Comparison of ENCODE assay signal across 3 cellular contexts in genomic region chr2:241396809-241397208, GRCh38. TPM values are rescaled to one million over a fixed set of nuclear protein-coding genes. Genes with fewer than 3 reads are reported as not detected.
DNase-seq lines count a peak whose midpoint lies in the region; ATAC-seq, FAIRE-seq and TF ChIP-seq lines count a peak whose summit lies in the region.
"Not testable (repeated sequence)": the region's sequence is repeated elsewhere in the genome, so short reads cannot be mapped to it uniquely, and the experiment has no call there.

No MANE protein-coding gene starts in this region.

- H3K4me2 ChIP-seq in OCI-LY7 (ENCODE audit: low read length); K562 (ENCODE audit: insufficient read depth, low read length): not testable (repeated sequence)

- peaks cover 0 to 13% of the 10 kb centered on the region in 2 experiments; a peak in 2 of 3 replicates for H3K36me3 ChIP-seq in HEK293 (ENCODE audit: control insufficient read depth in 2 of 2, insufficient read depth in 1 of 2, low read length in 2 of 2)
- not testable (repeated sequence) for H3K36me3 ChIP-seq in OCI-LY7 (ENCODE audit: insufficient read depth, low read length); K562 (ENCODE audit: control insufficient read depth, insufficient read depth, low read length)

- POLR2A ChIA-PET in HEK293 (lab: Yijun Ruan, JAX); OCI-LY7 (lab: Charles Lee); K562 (lab: Yijun Ruan, JAX): not testable (repeated sequence)

- H3K4me1 ChIP-seq in HEK293 (ENCODE audit: control insufficient read depth, insufficient read depth, low read length); K562 (replicated peaks in 1 of 2; ENCODE audit: control insufficient read depth in 2 of 2, insufficient read depth in 2 of 2, low read length in 2 of 2): not testable (repeated sequence)
- H3K4me1 ChIP-seq in OCI-LY7 (ENCODE audit: insufficient read depth, low read length, poor library complexity, severe bottlenecking), result peaks cover 13% of the 10 kb centered on the region

- not testable (repeated sequence) for H3K9me1 ChIP-seq in K562 (ENCODE audit: control insufficient read depth, insufficient read depth, low read length)

- H4K20me1 ChIP-seq in OCI-LY7 (ENCODE audit: insufficient read depth, low read length); K562 (replicated peaks; ENCODE audit: control insufficient read depth, insufficient read depth, low read length): not testable (repeated sequence)

- H3K4me3 ChIP-seq in HEK293 (ENCODE audit: low read depth, low read length); OCI-LY7 (ENCODE audit: low read depth, low read length, poor library complexity, severe bottlenecking); K562: not testable (repeated sequence)

- not testable (repeated sequence) for TF ChIP-seq EP300 in K562 (IDR thresholded peaks at IDR 0.05; ENCODE audit: low read length)

- ATAC-seq in K562, result not testable (repeated sequence)

- intact Hi-C loops in OCI-LY7 (cut with micrococcal nuclease; ENCODE audit: unreplicated experiment); K562 (cut with micrococcal nuclease): not testable (repeated sequence)

- not testable (repeated sequence) for DNase-seq in OCI-LY7 (ENCODE audit: low spot score); K562 (ENCODE audit: extremely low read depth in 1 of 4, low spot score in 3 of 4)

- FAIRE-seq in K562 (lab: Jason Lieb, UNC), result not testable (repeated sequence)

- not testable (repeated sequence) for TF ChIP-seq RAD21 in K562 (CRISPR knock-in tag; conservative IDR thresholded peaks at IDR 0.05 in 1 of 2, IDR thresholded peaks at IDR 0.05 in 1 of 2)

- BruUV-seq in OCI-LY7 (replicated peaks; lab: Mats Ljungman, UMichigan), result TSS peak; percentile 41
- not testable (repeated sequence) for BruUV-seq in K562 (replicated peaks; lab: Mats Ljungman, UMichigan)

- not testable (repeated sequence) for H3K9ac ChIP-seq in K562 (ENCODE audit: insufficient read depth in 1 of 2, low read depth in 2 of 2, low read length in 2 of 2)

- H3K27ac ChIP-seq in HEK293 (ENCODE audit: extremely low read depth, low read depth, low read length); OCI-LY7 (ENCODE audit: low read depth, low read length, poor library complexity, severe bottlenecking); K562 (ENCODE audit: extremely low read depth, low read depth, low read length): not testable (repeated sequence)

- TF ChIP-seq CTCF in HEK293 (tag by site-specific recombination; IDR thresholded peaks at IDR 0.05); OCI-LY7 (conservative IDR thresholded peaks at IDR 0.05; ENCODE audit: low read length); K562 (IDR thresholded peaks at IDR 0.05 in 2 of 3, conservative IDR thresholded peaks at IDR 0.05 in 1 of 3; ENCODE audit: insufficient read depth in 2 of 3, low read depth in 1 of 3, low read length in 3 of 3): not testable (repeated sequence)

- not testable (repeated sequence) for TF ChIP-seq POLR2A in K562 (conservative IDR thresholded peaks at IDR 0.05)

- in situ Hi-C loops in K562 (cut with MboI), result not testable (repeated sequence)

- H3K9me3 ChIP-seq in HEK293 (ENCODE audit: control insufficient read depth, insufficient read depth, low read depth, low read length); OCI-LY7 (ENCODE audit: low read length); K562 (replicated peaks; ENCODE audit: control insufficient read depth, insufficient read depth, low read depth, low read length): not testable (repeated sequence)

- 100% methylated on average over 4 of the region's 6 CpGs for WGBS in K562 (ENCODE audit: insufficient coverage, low coverage, missing lambda C conversion rate)

- H3K27me3 ChIP-seq in K562 (ENCODE audit: control insufficient read depth in 2 of 2, insufficient read depth in 2 of 2, low read length in 2 of 2), result not testable (repeated sequence)

- not testable (repeated sequence) for H3K79me2 ChIP-seq in OCI-LY7 (ENCODE audit: insufficient read depth, low read depth, low read length); K562 (ENCODE audit: control insufficient read depth, insufficient read depth, low read length)

- not testable (repeated sequence) for H2AFZ ChIP-seq in OCI-LY7 (ENCODE audit: low read length); K562 (ENCODE audit: low read depth, low read length)

- CTCF ChIA-PET in HEK293 (lab: Yijun Ruan, JAX); OCI-LY7 (lab: Charles Lee; ENCODE audit: unreplicated experiment); K562 (lab: Yijun Ruan, JAX; ENCODE audit: low intra/inter-chr PET ratio): not testable (repeated sequence)

- H3K9me2 ChIP-seq in OCI-LY7 (ENCODE audit: insufficient read depth, low read length), result not testable (repeated sequence)

TF ChIP-seq in HEK293, 187 proteins besides CTCF, POLR2A, EP300 and RAD21:
- TF ChIP-seq ZNF580 (tag by site-specific recombination; IDR thresholded peaks at IDR 0.05), result peak; percentile 44; the same call in 1 of the 2 replicates
- 0 out of 2 replicates have a peak, but pooled peaks have one; percentile 6 for TF ChIP-seq SCRT2 (tag by site-specific recombination; IDR thresholded peaks at IDR 0.05)
- peak; percentile 92 for TF ChIP-seq ZNF146 (tag by site-specific recombination; IDR thresholded peaks at IDR 0.05)

TF ChIP-seq in K562, 482 proteins besides CTCF, POLR2A, EP300 and RAD21:
- TF ChIP-seq BCOR (IDR thresholded peaks at IDR 0.05), result 0 out of 2 replicates have a peak, but pooled peaks have one; percentile 28

RNA-seq across cellular contexts. Expression of gene FARP2, which starts 40.7 kb away (rescaled TPM):
- 23.2 and 33.6 TPM in 2 replicates for total RNA-seq in OCI-LY7 (2014; rRNA removed; shearing (Covaris generic))
- 47.9 and 52.7 TPM in 2 replicates for total RNA-seq in OCI-LY7 (2022)
- total RNA-seq in K562 (2011; cell fraction: chromatin; rRNA removed; ENCODE audit: low replicate concordance), result 47.3 and 56.4 TPM in 2 replicates
- total RNA-seq in K562 (2011; cell fraction: nucleolus; rRNA removed), result 21.8 and 22.8 TPM in 2 replicates
- total RNA-seq in K562 (2011; cell fraction: nucleoplasm; rRNA removed), result 34.2 and 47.6 TPM in 2 replicates
- 16.0 and 17.1 TPM in 2 replicates for total RNA-seq in K562 (2014; rRNA removed)
- total RNA-seq in K562 (2014; rRNA removed; fragmentation: Illumina TruSeq; extraction: Trizol), result 25.3 and 25.5 TPM in 2 replicates
- total RNA-seq in K562 (2015; rRNA removed; fragmentation: Illumina TruSeq; extraction: Trizol), result 20.1 and 21.1 TPM in 2 replicates
- 32.5 and 38.1 TPM in 2 replicates for total RNA-seq in K562 (2021)
- 22.8 and 35.0 TPM in 2 replicates for polyA plus RNA-seq in K562 (2011; rRNA removed)
- 17.8 and 20.1 TPM in 2 replicates for polyA plus RNA-seq in K562 (2011; cell fraction: cytosol; rRNA removed)
- 25.5 and 34.7 TPM in 2 replicates for polyA plus RNA-seq in K562 (2011; cell fraction: nucleus; rRNA removed)
- polyA plus RNA-seq in K562 (2012), result 12.2 and 14.5 TPM in 2 replicates
- polyA plus RNA-seq in K562 (2014; fragmentation: Illumina TruSeq; extraction: Trizol), result 23.5 and 23.6 TPM in 2 replicates
- 1 to 10 TPM; 4.1 to 5.9 TPM for polyA plus RNA-seq in K562 (2014; fragmentation: Nextera tagmentation; extraction: Ambion mirVana)
- 17.5 and 22.4 TPM in 2 replicates for polyA plus RNA-seq in K562 (2014; rRNA removed)
- 28.9 and 51.2 TPM in 2 replicates for polyA minus RNA-seq in K562 (2011; rRNA and poly(A)+ RNA removed)
- 19.7 and 27.7 TPM in 2 replicates for polyA minus RNA-seq in K562 (2011; cell fraction: cytosol; rRNA and poly(A)+ RNA removed)
- 10.6 and 16.6 TPM in 2 replicates for polyA minus RNA-seq in K562 (2011; cell fraction: nucleus; rRNA and poly(A)+ RNA removed)
